11 cellular contexts compared by ENCODE assay signal in the genomic region with DNA sequence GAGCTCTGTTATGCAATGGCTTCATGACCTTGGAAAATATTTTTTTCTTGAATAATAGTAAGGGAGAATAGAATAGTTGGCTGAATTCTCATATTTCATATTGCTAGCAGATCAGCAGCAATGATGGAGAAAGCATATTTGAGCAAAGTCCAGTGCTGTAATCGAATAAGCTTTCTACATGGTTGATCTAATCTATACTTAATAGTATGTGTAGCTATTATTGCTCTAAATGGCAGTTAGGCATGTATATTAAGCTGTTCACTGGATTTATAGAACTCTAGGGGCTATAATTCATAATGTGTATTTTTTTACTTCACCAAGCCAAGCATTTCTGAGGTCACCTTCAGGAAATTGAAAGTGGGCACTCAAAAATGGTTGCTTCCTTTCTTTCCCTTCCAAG. TPM values are rescaled to one million over a fixed set of nuclear protein-coding genes. Genes with fewer than 3 reads are reported as not detected.
"Had no signal": no experiment of that assay in that cellular context is flagged by ENCODE, and none has a peak within 500 bp of the region (broad histone marks: within the 10 kb centered on the region; RNA-seq: fewer than 3 reads in every experiment).

No MANE protein-coding gene starts in this region.

- H3K9ac ChIP-seq: GM23248 had no signal

- H3K27ac ChIP-seq: GM23248 had no signal

- H3K36me3 ChIP-seq: HAP-1 had no signal

- H3K9me3 ChIP-seq: HAP-1 had no signal

- H3K4me3 ChIP-seq: GM23248, HAP-1 had no signal

- H3K4me3 Mint-ChIP-seq: HFFc6 had no signal

- FAIRE-seq: HTR-8/SVneo had no signal

- H3K9me3 Mint-ChIP-seq: HFFc6 had no signal

- H3K4me1 ChIP-seq: HAP-1 had no signal

- H2AFZ ChIP-seq: GM23248 had no signal

- ATAC-seq: HCT116 had no signal

- DNase-seq: GM23248, GOT3, H7, HFFc6, IMR-90, KBM-7 had no signal

- H3K27ac Mint-ChIP-seq: HFFc6 had no signal

RNA-seq across cellular contexts. Expression of gene IL19, which starts 10.0 kb away (rescaled TPM):
- total RNA-seq: GM23248, H4, H7, HFFc6, HT-29, IMR-90 had no signal
- polyA plus RNA-seq: GM23248, IMR-90 had no signal

RNA-seq across cellular contexts. Expression of gene IL10, which starts 11.7 kb away (rescaled TPM):
- total RNA-seq: GM23248, H4, H7, HFFc6, HT-29, IMR-90 had no signal
- polyA plus RNA-seq: GM23248, IMR-90 had no signal
